In genomic region chr21:25862112-25862511, GRCh38 we compare ENCODE assay signal across 1 cellular context.
TF ChIP-seq lines count a peak whose summit lies in the region.

No MANE protein-coding gene starts in this region.

TF ChIP-seq in liver, 16 proteins besides CTCF, POLR2A, EP300 and RAD21 (continued from another document):
- TF ChIP-seq REST (IDR thresholded peaks at IDR 0.05) = no peak
- no peak for TF ChIP-seq JUND (IDR thresholded peaks at IDR 0.05)
- TF ChIP-seq ATF3 (IDR thresholded peaks at IDR 0.05) = no peak
- no peak for TF ChIP-seq HNF4G (IDR thresholded peaks at IDR 0.05)
- no peak for TF ChIP-seq NR2F2 (IDR thresholded peaks at IDR 0.05)
- no peak for TF ChIP-seq EGR1 (IDR thresholded peaks at IDR 0.05; ENCODE audit: low read depth in 2 of 2)
